Comparison of ENCODE assay signal across 8 cellular contexts in genomic region chr16:1420540-1421205, GRCh38. TPM values are rescaled to one million over a fixed set of nuclear protein-coding genes. Genes with fewer than 3 reads are reported as not detected.
DNase-seq lines count a peak whose midpoint lies in the region; ATAC-seq and TF ChIP-seq lines count a peak whose summit lies in the region.

Gene UQCC4, minus strand, starts transcription at chr16:1420747. Its CDS starts 24 bp downstream, at chr16:1420723.

- peaks cover 40% of the 10 kb centered on the region for H3K4me1 ChIP-seq in DND-41 (ENCODE audit: insufficient read depth, low read length)
- peaks cover 22% of the 10 kb centered on the region for H3K4me1 ChIP-seq in GM23248 (ENCODE audit: insufficient read depth)
- peaks cover 4 to 11% of the 10 kb centered on the region in 2 donors for H3K4me1 ChIP-seq in naive thymus-derived CD4-positive, alpha-beta T cell (ENCODE audit: control insufficient read depth in 2 of 2, insufficient read depth in 2 of 2, low read length in 2 of 2)

- H3K9ac ChIP-seq in DND-41 (ENCODE audit: low read depth, low read length) (peak within 1 kb of the TSS; percentile 74), GM23248 (peak within 1 kb of the TSS; percentile 88)

- H3K9me2 ChIP-seq in GM23248 (ENCODE audit: insufficient read depth) = no peaks in the 10 kb centered on the region

- peak within 1 kb of the TSS; percentile 80 for H3K27ac ChIP-seq in DND-41 (ENCODE audit: low read length)
- H3K27ac ChIP-seq in GM23248 = peak within 1 kb of the TSS; percentile 90
- peak within 1 kb of the TSS; percentile 95 for H3K27ac ChIP-seq in naive thymus-derived CD4-positive, alpha-beta T cell (ENCODE audit: low read depth, low read length)

- H3K79me2 ChIP-seq in DND-41 (ENCODE audit: insufficient read depth, low read length) = peaks cover 28% of the 10 kb centered on the region
- H3K79me2 ChIP-seq in GM23248 (ENCODE audit: insufficient read depth) = peaks cover 32% of the 10 kb centered on the region

- H3K27me3 Mint-ChIP-seq in naive thymus-derived CD4-positive, alpha-beta T cell = peaks cover 0 to 5% (median 0%) of the 10 kb centered on the region in 5 donors
- H3K27me3 Mint-ChIP-seq in stimulated activated naive B cell treated with anti-CD40 and anti-IgM and Interleukin-4, amounts not matched to agents 10 μg/mL and 1 μg/mL and 100 μg/mL, for 72 hours = no peaks in the 10 kb centered on the region

- intact Hi-C loops in naive thymus-derived CD4-positive, alpha-beta T cell (cut with micrococcal nuclease) = loop anchor here (1.0 to 10.0 kb wide), 16 partner anchors 7 to 738 kb away; partner anchors contain the start of genes CLCN7 (in 2 of the 2), JPT2 (in 2 of the 2), NUBP2 (in 2 of the 2) and SPSB3 (in 2 of the 2)

- WGBS in GM23248 (ENCODE audit: low coverage in 1 of 2, low lambda C conversion rate in 2 of 2, missing lambda C conversion rate in 2 of 2), 2 experiments = 1 to 2% methylated on average over 58 to 61 of the region's 71 CpGs

- H2AFZ ChIP-seq in DND-41 (ENCODE audit: low read depth, low read length) (peak within 1 kb of the TSS; percentile 60), GM23248 (peak within 1 kb of the TSS; percentile 86)

- H4K20me1 ChIP-seq in DND-41 (ENCODE audit: insufficient read depth, low read length) = peaks cover 8% of the 10 kb centered on the region
- no peaks in the 10 kb centered on the region for H4K20me1 ChIP-seq in GM23248 (ENCODE audit: insufficient read depth)

- H3K27ac Mint-ChIP-seq in naive thymus-derived CD4-positive, alpha-beta T cell = peak within 1 kb of the TSS; percentile 96 to 98 (median 98)
- H3K27ac Mint-ChIP-seq in stimulated activated naive B cell treated with anti-CD40 and anti-IgM and Interleukin-4, amounts not matched to agents 10 μg/mL and 1 μg/mL and 100 μg/mL, for 72 hours = peak within 1 kb of the TSS; percentile 99

- H3K9me3 Mint-ChIP-seq in naive thymus-derived CD4-positive, alpha-beta T cell = no peaks in the 10 kb centered on the region
- no peaks in the 10 kb centered on the region for H3K9me3 Mint-ChIP-seq in stimulated activated naive B cell treated with anti-CD40 and anti-IgM and Interleukin-4, amounts not matched to agents 10 μg/mL and 1 μg/mL and 100 μg/mL, for 72 hours

- peak within 1 kb of the TSS; percentile 90 to 94 (median 92) for H3K4me3 Mint-ChIP-seq in naive thymus-derived CD4-positive, alpha-beta T cell
- peak within 1 kb of the TSS; percentile 88 to 98 for H3K4me3 Mint-ChIP-seq in stimulated activated naive B cell treated with anti-CD40 and anti-IgM and Interleukin-4, amounts not matched to agents 10 μg/mL and 1 μg/mL and 100 μg/mL, for 72 hours

- H3K4me3 ChIP-seq in DND-41 (ENCODE audit: low read depth in 1 of 2, low read length in 2 of 2) = peak within 1 kb of the TSS; percentile 88 to 92
- H3K4me3 ChIP-seq in GM23248 = peak within 1 kb of the TSS; percentile 86
- peak within 1 kb of the TSS; percentile 66 for H3K4me3 ChIP-seq in naive thymus-derived CD4-positive, alpha-beta T cell (ENCODE audit: low read length)

- H3K36me3 Mint-ChIP-seq in naive thymus-derived CD4-positive, alpha-beta T cell = peaks cover 0 to 2% (median 0%) of the 10 kb centered on the region in 5 donors
- H3K36me3 Mint-ChIP-seq in stimulated activated naive B cell treated with anti-CD40 and anti-IgM and Interleukin-4, amounts not matched to agents 10 μg/mL and 1 μg/mL and 100 μg/mL, for 72 hours = peaks cover 12 to 18% of the 10 kb centered on the region in 2 donors

- H3K9me3 ChIP-seq in DND-41 (ENCODE audit: insufficient read depth, low read length, severe bottlenecking) (no peaks in the 10 kb centered on the region), GM23248 (ENCODE audit: low read depth) (no peaks in the 10 kb centered on the region)
- no peaks in the 10 kb centered on the region for H3K9me3 ChIP-seq in naive thymus-derived CD4-positive, alpha-beta T cell (ENCODE audit: control insufficient read depth in 2 of 3, low read length in 3 of 3)

- POLR2A ChIA-PET in naive thymus-derived CD4-positive, alpha-beta T cell (lab: Charles Lee) = interaction anchor here (0.6 to 2.3 kb wide), 19 partner anchors 8 to 1762 kb away, joined by 3 to 18 read pairs (median 5); partner anchors contain the start of genes CRAMP1, IFT140, MAPK8IP3 and NUBP2

- DNase-seq in DND-41 (peak; percentile 98), GM23248 (peak; percentile 100), Kasumi-1 (lab: John Stamatoyannopoulos, UW) (peak; percentile 78 to 83), RPMI7951 (ENCODE audit: low read depth) (peak; percentile 98), fibroblast of gingiva (ENCODE audit: low read depth) (peak; percentile 98)
- peak; percentile 99 for DNase-seq in activated T-helper 1 cell treated with anti-CD3 and anti-CD28 coated beads, Interleukin-2, amount 50 U/mL, for 16 hours (ENCODE audit: low read depth in 1 of 2, low spot score in 1 of 2)
- DNase-seq in naive thymus-derived CD4-positive, alpha-beta T cell = peak; percentile 97 to 99 (median 99)
- peak; percentile 98 for DNase-seq in stimulated activated naive B cell treated with anti-CD40 and anti-IgM and Interleukin-4, amounts not matched to agents 10 μg/mL and 1 μg/mL and 100 μg/mL, for 72 hours

- H3K27me3 ChIP-seq in DND-41 (ENCODE audit: insufficient read depth, low read length, poor library complexity) (no peaks in the 10 kb centered on the region), GM23248 (replicated peaks; ENCODE audit: insufficient read depth) (no peaks in the 10 kb centered on the region)
- H3K27me3 ChIP-seq in naive thymus-derived CD4-positive, alpha-beta T cell (ENCODE audit: control insufficient read depth in 2 of 2, insufficient read depth in 2 of 2, low read length in 2 of 2) = no peaks in the 10 kb centered on the region

- ATAC-seq in DND-41 (ENCODE audit: insufficient read depth, low read depth) = peak; percentile 94
- peak; percentile 96 for ATAC-seq in naive thymus-derived CD4-positive, alpha-beta T cell
- peak; percentile 91 to 95 for ATAC-seq in stimulated activated naive B cell treated with anti-CD40 and anti-IgM and Interleukin-4, amounts not matched to agents 10 μg/mL and 1 μg/mL and 100 μg/mL, for 72 hours (replicated peaks)

- peaks cover 11% of the 10 kb centered on the region for H3K36me3 ChIP-seq in DND-41 (ENCODE audit: insufficient read depth, low read length)
- no peaks in the 10 kb centered on the region for H3K36me3 ChIP-seq in GM23248 (ENCODE audit: low read depth)
- H3K36me3 ChIP-seq in naive thymus-derived CD4-positive, alpha-beta T cell (ENCODE audit: control insufficient read depth in 2 of 3, insufficient read depth in 3 of 3, low read length in 3 of 3) = no peaks in the 10 kb centered on the region

- CTCF ChIA-PET in naive thymus-derived CD4-positive, alpha-beta T cell (lab: Charles Lee) = interaction anchor here (0.7 to 1.3 kb wide), 2 partner anchors 13 to 392 kb away, joined by 4 to 5 read pairs; no protein-coding TSS in a partner anchor

- in situ Hi-C loops in GM23248 (cut with MboI) = no loop called here

- no peak for TF ChIP-seq CTCF in DND-41 (IDR thresholded peaks at IDR 0.05; ENCODE audit: borderline replicate concordance, extremely low read depth, low read length, poor library complexity, severe bottlenecking)

- H3K4me2 ChIP-seq in DND-41 (ENCODE audit: insufficient read depth, low read length) (peak within 1 kb of the TSS; percentile 93), GM23248 (ENCODE audit: unreplicated experiment) (peak within 1 kb of the TSS; percentile 94)

- H3F3A ChIP-seq in GM23248 (ENCODE audit: insufficient read depth) = peaks cover 12% of the 10 kb centered on the region

- H3K4me1 Mint-ChIP-seq in naive thymus-derived CD4-positive, alpha-beta T cell = peaks cover 4 to 31% (median 20%) of the 10 kb centered on the region in 7 donors
- peaks cover 14 to 42% of the 10 kb centered on the region in 2 donors for H3K4me1 Mint-ChIP-seq in stimulated activated naive B cell treated with anti-CD40 and anti-IgM and Interleukin-4, amounts not matched to agents 10 μg/mL and 1 μg/mL and 100 μg/mL, for 72 hours

RNA-seq across cellular contexts. Expression of gene UQCC4, which starts in this region (rescaled TPM):
- total RNA-seq in GM23248 (2014; rRNA removed; shearing (Covaris generic)) = 11.3 and 19.5 TPM in 2 replicates
- polyA plus RNA-seq in GM23248 (2016; fragmentation: Nextera tagmentation; extraction: Ambion mirVana) = 26.0 and 27.1 TPM in 2 replicates
- 25.1 and 30.1 TPM in 2 replicates for total RNA-seq in RPMI7951 (2014; rRNA removed; shearing (Covaris generic))
- 10 to 100 TPM in 2 of 5 experiments, 1 to 10 TPM in 3; 7.8 to 11.9 (median 9.7) TPM for total RNA-seq in naive thymus-derived CD4-positive, alpha-beta T cell
- 10 to 100 TPM; 37.3 to 45.2 TPM for polyA plus RNA-seq in naive thymus-derived CD4-positive, alpha-beta T cell

Comparison
In these comparisons a context has a peak if more than half of its experiments do, and no peak if none do; other contexts are left out.
1. Peak in every context shown above with its lines: DNase-seq, ATAC-seq, H3K4me3 ChIP-seq and H3K27ac ChIP-seq.